ENCODE assay signal across 8 cellular contexts in the genomic region with DNA sequence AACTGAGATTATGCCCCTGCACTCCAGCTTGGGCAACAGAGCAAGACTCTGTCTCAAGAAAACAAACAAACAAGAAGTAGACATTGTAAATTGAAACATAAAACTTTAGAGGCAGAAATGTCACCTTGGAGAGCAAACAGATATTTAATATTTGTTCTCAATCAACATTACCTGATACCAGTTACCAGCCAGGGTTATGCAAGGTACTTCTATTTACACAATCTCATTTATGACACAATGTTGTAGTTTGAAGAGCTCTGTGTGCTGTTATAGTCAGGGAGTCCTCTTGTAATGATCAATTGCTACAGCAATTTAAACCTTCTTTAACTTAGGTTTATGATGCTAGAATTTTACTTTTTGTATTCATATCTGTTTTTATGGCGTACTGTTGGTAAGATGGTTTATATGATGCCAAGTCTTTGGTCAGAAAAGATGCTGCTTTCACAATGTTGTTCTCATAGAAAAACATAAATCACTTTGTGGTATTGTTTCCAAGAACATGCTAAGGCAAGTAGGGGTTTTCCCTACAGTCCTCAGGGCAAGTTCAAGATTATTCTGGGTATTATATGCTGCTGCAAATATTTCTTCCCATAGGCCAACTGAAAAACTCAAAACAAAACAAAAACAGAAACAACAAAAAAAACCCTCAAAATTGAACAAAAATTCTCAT.
DNase-seq lines count a peak whose midpoint lies in the region; ATAC-seq and TF ChIP-seq lines count a peak whose summit lies in the region.

No MANE protein-coding gene starts in this region.

- TF ChIP-seq CTCF in RWPE2 (IDR thresholded peaks at IDR 0.05; ENCODE audit: poor library complexity, severe bottlenecking) (no peak), mucosa of descending colon (IDR thresholded peaks at IDR 0.05) (no peak)

- H3K27ac ChIP-seq in RWPE2 (ENCODE audit: poor library complexity, severe bottlenecking) (peak overlapping the region; percentile 88), mesendoderm (ENCODE audit: low read depth, low read length) (no peak overlapping the region)

- H3K9ac ChIP-seq in mesendoderm (ENCODE audit: low read length) = no peak overlapping the region

- H3K4me1 ChIP-seq in RWPE2 (ENCODE audit: insufficient read depth, poor library complexity, severe bottlenecking) (peaks cover 39% of the 10 kb centered on the region), mucosa of descending colon (ENCODE audit: low read depth) (no peaks in the 10 kb centered on the region), mesendoderm (ENCODE audit: control insufficient read depth, low read depth, low read length) (peaks cover 6% of the 10 kb centered on the region)

- H3K4me3 ChIP-seq in RWPE2 (ENCODE audit: severe bottlenecking) (no peak overlapping the region), mucosa of descending colon (no peak overlapping the region), mesendoderm (ENCODE audit: low read length) (no peak overlapping the region)

- no peak overlapping the region for H3K18ac ChIP-seq in mesendoderm (ENCODE audit: low read length)

- H3K27me3 ChIP-seq in RWPE2 (ENCODE audit: insufficient read depth, poor library complexity, severe bottlenecking) (no peaks in the 10 kb centered on the region), mesendoderm (ENCODE audit: insufficient read depth, low read length, poor library complexity) (no peaks in the 10 kb centered on the region)

- peak; percentile 47 for ATAC-seq in GM18868 (IDR thresholded peaks at IDR 0.05; ENCODE audit: unreplicated experiment)
- ATAC-seq in HG02763 (IDR thresholded peaks at IDR 0.05; ENCODE audit: unreplicated experiment) = peak; percentile 39
- ATAC-seq in RWPE2 (ENCODE audit: low read depth) = peak; percentile 53
- ATAC-seq in mucosa of descending colon = peak; percentile 38

- no peaks in the 10 kb centered on the region for H3K79me2 ChIP-seq in mesendoderm (ENCODE audit: control insufficient read depth, insufficient read depth, low read length)

- H2BK120ac ChIP-seq in mesendoderm (ENCODE audit: low read depth, low read length) = no peak overlapping the region

- H3K56ac ChIP-seq in mesendoderm (ENCODE audit: low read length) = no peak overlapping the region

- intact Hi-C loops in mucosa of descending colon (cut with DNase I, micrococcal nuclease) = no loop called here

- H3K79me1 ChIP-seq in mesendoderm (ENCODE audit: low read length) = no peaks in the 10 kb centered on the region

- H4K5ac ChIP-seq in mesendoderm (ENCODE audit: low read length) = no peak overlapping the region

- no peak overlapping the region for H2AK5ac ChIP-seq in mesendoderm (ENCODE audit: low read length)

- no peaks in the 10 kb centered on the region for H3K36me3 ChIP-seq in RWPE2 (ENCODE audit: low read depth)
- H3K36me3 ChIP-seq in mucosa of descending colon (ENCODE audit: low read depth) = no peaks in the 10 kb centered on the region
- no peaks in the 10 kb centered on the region for H3K36me3 ChIP-seq in mesendoderm (ENCODE audit: control insufficient read depth, insufficient read depth, low read length)

- H4K8ac ChIP-seq in mesendoderm (ENCODE audit: low read depth, low read length) = no peak overlapping the region

- DNase-seq in RWPE2 (ENCODE audit: low spot score) (no peak), mucosa of descending colon (no peak), SIG-M5 treated with dmso at 0.1 percent for 504 hours (lab: John Stamatoyannopoulos, UW; ENCODE audit: unreplicated experiment) (no peak), mesendoderm (no peak), AG08395 (ENCODE audit: low spot score) (no peak), putamen (ENCODE audit: low spot score) (no peak)

- H3K9me3 ChIP-seq in RWPE2 (ENCODE audit: severe bottlenecking) (no peaks in the 10 kb centered on the region), mucosa of descending colon (no peaks in the 10 kb centered on the region)

- no peak overlapping the region for H3K23ac ChIP-seq in mesendoderm (ENCODE audit: low read length)

- H3K4me2 ChIP-seq in mesendoderm (ENCODE audit: low read length) = no peak overlapping the region

- no peak overlapping the region for H2BK5ac ChIP-seq in mesendoderm (ENCODE audit: low read length)

- H2BK15ac ChIP-seq in mesendoderm (replicated peaks; ENCODE audit: low read depth) = no peak overlapping the region

- no peak overlapping the region for H3K4ac ChIP-seq in mesendoderm (ENCODE audit: low read depth, low read length)

- no CpG with 5 or more reads among the region's 1 CpG for WGBS in mesendoderm (ENCODE audit: extremely low coverage, insufficient coverage, low lambda C conversion rate)
